Comparison of ENCODE assay signal across 8 cellular contexts in genomic region chr12:12784911-12785814, GRCh38. TPM values are rescaled to one million over a fixed set of nuclear protein-coding genes. Genes with fewer than 3 reads are reported as not detected.
DNase-seq lines count a peak whose midpoint lies in the region; ATAC-seq lines count a peak whose summit lies in the region.

Gene APOLD1, plus strand, starts transcription at chr12:12785659. Its CDS starts 33 bp downstream, at chr12:12785692.

- DNase-seq in AG20443 (ENCODE audit: low spot score) (peak; percentile 22), NAMALWA (ENCODE audit: low spot score) (peak; percentile 17), dermis blood vessel endothelial cell (peak; percentile 99), mesenteric fat pad (ENCODE audit: low spot score) (no peak), NCI-H226 (no peak), NCI-H2107 treated with DMSO at 0.1 percent for 48 hours (lab: John Stamatoyannopoulos, UW; ENCODE audit: unreplicated experiment) (no peak)

- no peak for ATAC-seq in GM21576 (IDR thresholded peaks at IDR 0.05; ENCODE audit: unreplicated experiment)

- H3K4me1 ChIP-seq in urinary bladder (ENCODE audit: insufficient read depth), result no peaks in the 10 kb centered on the region

- 80% methylated on average over 14 of the region's 14 CpGs for WGBS in urinary bladder

- H3K27ac ChIP-seq in urinary bladder (ENCODE audit: low read depth), result peak within 1 kb of the TSS; percentile 69

- peak within 1 kb of the TSS; percentile 44 for H3K4me3 ChIP-seq in urinary bladder (ENCODE audit: low read depth, low read length)

- H3K36me3 ChIP-seq in urinary bladder (ENCODE audit: insufficient read depth), result no peaks in the 10 kb centered on the region

RNA-seq across cellular contexts. Expression of gene APOLD1, which starts in this region (rescaled TPM):
- 35.6 and 63.8 TPM in 2 replicates for total RNA-seq in dermis blood vessel endothelial cell
- total RNA-seq in mesenteric fat pad, result 165 TPM
- total RNA-seq in urinary bladder, result 27.0 TPM
- polyA plus RNA-seq in urinary bladder, result 41.8 TPM

Comparison
In these comparisons a context has a peak if more than half of its experiments do, and no peak if none do; other contexts are left out.
1. DNase-seq: peak in AG20443 (single experiment), NAMALWA (single experiment) and dermis blood vessel endothelial cell (single experiment); none in mesenteric fat pad (single experiment), NCI-H226 (single experiment) and NCI-H2107 treated with DMSO at 0.1 percent for 48 hours (single experiment).